In genomic region chr6:106133040-106133439, GRCh38 we compare ENCODE assay signal across 13 cellular contexts. TPM values are rescaled to one million over a fixed set of nuclear protein-coding genes. Genes with fewer than 3 reads are reported as not detected.
DNase-seq lines count a peak whose midpoint lies in the region; ATAC-seq lines count a peak whose summit lies in the region.
"Had no signal": no experiment of that assay in that cellular context is flagged by ENCODE, and none has a peak within 500 bp of the region (broad histone marks: within the 10 kb centered on the region; RNA-seq: fewer than 3 reads in every experiment).

No MANE protein-coding gene starts in this region.

- peak; percentile 54 for DNase-seq in M059J (ENCODE audit: low read depth)
- DNase-seq in NCI-H1105 treated with DMSO at 0.1 percent for 48 hours (lab: John Stamatoyannopoulos, UW): peak; percentile 54
- peak; percentile 45 for DNase-seq in RPMI7951 (ENCODE audit: low read depth)
- peak; percentile 67 for DNase-seq in foreskin melanocyte
- no peak for DNase-seq in dedifferentiated amniotic fluid mesenchymal stem cell (ENCODE audit: extremely low spot score)
- no peak for DNase-seq in NCI-H524 (lab: John Stamatoyannopoulos, UW)
- no peak for DNase-seq in HuH-7 (ENCODE audit: low spot score)
- DNase-seq: Calu3, KG1, NCI-H1092, NCI-H774, SIG-M5 had no signal

- no peak for ATAC-seq in esophagus mucosa

RNA-seq across cellular contexts. Expression of gene PRDM1, which starts 46.9 kb away (rescaled TPM):
- 8.0 and 14.8 TPM in 2 replicates for total RNA-seq in M059J (2014; rRNA removed; shearing (Covaris generic))
- 4.7 TPM in 2 replicates for total RNA-seq in RPMI7951 (2014; rRNA removed; shearing (Covaris generic))
- total RNA-seq in esophagus mucosa: 94.1 TPM

Comparison
In these comparisons a context has a peak if more than half of its experiments do, and no peak if none do; other contexts are left out.
1. DNase-seq: peak in M059J (single experiment), NCI-H1105 treated with DMSO at 0.1 percent for 48 hours (single experiment), RPMI7951 (single experiment) and foreskin melanocyte (single experiment); none in dedifferentiated amniotic fluid mesenchymal stem cell (single experiment), NCI-H524 (0 of 2) and HuH-7 (single experiment).